Comparison of ENCODE assay signal across 23 cellular contexts in genomic region chr3:133864616-133865015, GRCh38.
"Had no signal": no experiment of that assay in that cellular context is flagged by ENCODE, and none has a peak within 500 bp of the region (broad histone marks: within the 10 kb centered on the region; RNA-seq: fewer than 3 reads in every experiment).

No MANE protein-coding gene starts in this region.

- DNase-seq: effector CD8-positive, alpha-beta T cell; endodermal cell; foreskin fibroblast; gastrocnemius medialis; mucosa of descending colon; naive B cell; stimulated activated CD4-positive, alpha-beta T cell treated with anti-CD3 and anti-CD28 coated beads, Interleukin-12 subunit alpha, Interleukin-12 subunit beta, amount 100 ng/mL, for 4 hours; stimulated activated CD4-positive, alpha-beta T cell treated with anti-CD3 and anti-CD28 coated beads, Interleukin-1b, Interleukin-23, amount 100 ng/mL, for 48 hours; stimulated activated CD4-positive, alpha-beta T cell treated with anti-CD3 and anti-CD28 coated beads, Interleukin-4, amount 100 ng/mL, for 1 hour; stimulated activated CD8-positive, alpha-beta memory T cell treated with anti-CD3 and anti-CD28 coated beads, Interleukin-4, amount 100 ng/mL, for 48 hours; stimulated activated naive CD4-positive, alpha-beta T cell; stimulated activated naive CD8-positive, alpha-beta T cell treated with anti-CD3 and anti-CD28 coated beads, Interleukin-15, amount 100 ng/mL, for 72 hours; transverse colon had no signal

- H3K4me2 ChIP-seq: smooth muscle cell had no signal

- H3K4me1 ChIP-seq: gastrocnemius medialis, prostate gland, suprapubic skin, transverse colon, vagina had no signal

- H3K4me3 ChIP-seq: gastrocnemius medialis, lung, mucosa of descending colon, prostate gland, right atrium auricular region, smooth muscle cell, suprapubic skin, transverse colon, vagina had no signal

- ATAC-seq: esophagus mucosa; gastrocnemius medialis; mucosa of descending colon; natural killer cell treated with Interleukin-12 subunit alpha and Interleukin-12 subunit beta and Interleukin-15 and Interleukin-18, amount 100 ng/mL, for 72 hours; sciatic nerve; stimulated activated naive CD8-positive, alpha-beta T cell treated with anti-CD3 and anti-CD28 coated beads, Interleukin-15, amount 100 ng/mL, for 72 hours had no signal

- H3K9me3 ChIP-seq: gastrocnemius medialis, mucosa of descending colon, prostate gland, right atrium auricular region, suprapubic skin, transverse colon, vagina had no signal

- H3K27ac ChIP-seq: epithelial cell of prostate, gastrocnemius medialis, prostate gland, right atrium auricular region, suprapubic skin, transverse colon, vagina had no signal

- H3K36me3 ChIP-seq: gastrocnemius medialis, prostate gland, right atrium auricular region, suprapubic skin, transverse colon, vagina had no signal

- H3K27me3 ChIP-seq: gastrocnemius medialis, right atrium auricular region, suprapubic skin, transverse colon, vagina had no signal
